In genomic region chr11:71086687-71087258, GRCh38 we compare ENCODE assay signal across 1 cellular context.
TF ChIP-seq lines count a peak whose summit lies in the region.

No MANE protein-coding gene starts in this region.

TF ChIP-seq in HepG2, 621 proteins besides CTCF, POLR2A, EP300 and RAD21 (continued from another document):
- TF ChIP-seq ZNF547 (CRISPR knock-in tag; IDR thresholded peaks at IDR 0.05): no peak
- TF ChIP-seq STAG1 (CRISPR knock-in tag; IDR thresholded peaks at IDR 0.05): peak; percentile 81
- no peak for TF ChIP-seq ZFP90 (CRISPR knock-in tag; IDR thresholded peaks at IDR 0.05; ENCODE audit: borderline replicate concordance)
- TF ChIP-seq SOX5 (CRISPR knock-in tag; IDR thresholded peaks at IDR 0.05; ENCODE audit: borderline replicate concordance): no peak
- peak; percentile 22 for TF ChIP-seq YY1 (IDR thresholded peaks at IDR 0.05; ENCODE audit: insufficient read depth, insufficient replicate concordance, low read depth, low read length)
- TF ChIP-seq ZBTB1 (CRISPR knock-in tag; IDR thresholded peaks at IDR 0.05; ENCODE audit: borderline replicate concordance): no peak
- no peak for TF ChIP-seq RXRA (CRISPR knock-in tag; IDR thresholded peaks at IDR 0.05)
- TF ChIP-seq ZNF878 (CRISPR knock-in tag; IDR thresholded peaks at IDR 0.05): no peak
- TF ChIP-seq SIX1 (CRISPR knock-in tag; IDR thresholded peaks at IDR 0.05; ENCODE audit: borderline replicate concordance): no peak
- no peak for TF ChIP-seq UBTF (CRISPR knock-in tag; IDR thresholded peaks at IDR 0.05)
- 0 out of 2 replicates have a peak, but pooled peaks have one; percentile 20 for TF ChIP-seq NFYB (CRISPR knock-in tag; IDR thresholded peaks at IDR 0.05)
- no peak for TF ChIP-seq ZC3H13 (CRISPR knock-in tag; IDR thresholded peaks at IDR 0.05)
- 0 out of 2 replicates have a peak, but pooled peaks have one; percentile 25 for TF ChIP-seq SALL1 (CRISPR knock-in tag; IDR thresholded peaks at IDR 0.05)
- no peak for TF ChIP-seq SRSF1 (optimal IDR thresholded peaks at IDR 0.05; ENCODE audit: low read depth, low read length)
- TF ChIP-seq PITX1 (CRISPR knock-in tag; IDR thresholded peaks at IDR 0.05): no peak
- TF ChIP-seq ZNF775 (CRISPR knock-in tag; IDR thresholded peaks at IDR 0.05; ENCODE audit: borderline replicate concordance): no peak
- TF ChIP-seq, protein P1, sequence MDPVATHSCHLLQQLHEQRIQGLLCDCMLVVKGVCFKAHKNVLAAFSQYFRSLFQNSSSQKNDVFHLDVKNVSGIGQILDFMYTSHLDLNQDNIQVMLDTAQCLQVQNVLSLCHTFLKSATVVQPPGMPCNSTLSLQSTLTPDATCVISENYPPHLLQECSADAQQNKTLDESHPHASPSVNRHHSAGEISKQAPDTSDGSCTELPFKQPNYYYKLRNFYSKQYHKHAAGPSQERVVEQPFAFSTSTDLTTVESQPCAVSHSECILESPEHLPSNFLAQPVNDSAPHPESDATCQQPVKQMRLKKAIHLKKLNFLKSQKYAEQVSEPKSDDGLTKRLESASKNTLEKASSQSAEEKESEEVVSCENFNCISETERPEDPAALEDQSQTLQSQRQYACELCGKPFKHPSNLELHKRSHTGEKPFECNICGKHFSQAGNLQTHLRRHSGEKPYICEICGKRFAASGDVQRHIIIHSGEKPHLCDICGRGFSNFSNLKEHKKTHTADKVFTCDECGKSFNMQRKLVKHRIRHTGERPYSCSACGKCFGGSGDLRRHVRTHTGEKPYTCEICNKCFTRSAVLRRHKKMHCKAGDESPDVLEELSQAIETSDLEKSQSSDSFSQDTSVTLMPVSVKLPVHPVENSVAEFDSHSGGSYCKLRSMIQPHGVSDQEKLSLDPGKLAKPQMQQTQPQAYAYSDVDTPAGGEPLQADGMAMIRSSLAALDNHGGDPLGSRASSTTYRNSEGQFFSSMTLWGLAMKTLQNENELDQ (CRISPR knock-in tag; IDR thresholded peaks at IDR 0.05; ENCODE audit: borderline replicate concordance): no peak
- no peak for TF ChIP-seq ZIK1 (CRISPR knock-in tag; IDR thresholded peaks at IDR 0.05; ENCODE audit: borderline replicate concordance, low read depth)
- TF ChIP-seq ZNF609 (CRISPR knock-in tag; IDR thresholded peaks at IDR 0.05; ENCODE audit: borderline replicate concordance): no peak
- TF ChIP-seq CERS6 (CRISPR knock-in tag; IDR thresholded peaks at IDR 0.05): no peak
- no peak for TF ChIP-seq IRF1 (CRISPR knock-in tag; IDR thresholded peaks at IDR 0.05; ENCODE audit: low read depth)
- no peak for TF ChIP-seq ZNF318 (CRISPR knock-in tag; IDR thresholded peaks at IDR 0.05)
- no peak for TF ChIP-seq TBP (CRISPR knock-in tag; IDR thresholded peaks at IDR 0.05)
- TF ChIP-seq ZBTB8A (CRISPR knock-in tag; IDR thresholded peaks at IDR 0.05; ENCODE audit: borderline replicate concordance, low read depth): no peak
- TF ChIP-seq NR2C2 (CRISPR knock-in tag; IDR thresholded peaks at IDR 0.05; ENCODE audit: borderline replicate concordance): no peak
- TF ChIP-seq TCF12 (IDR thresholded peaks at IDR 0.05): no peak
- no peak for TF ChIP-seq TCF12 (CRISPR knock-in tag; IDR thresholded peaks at IDR 0.05)
- TF ChIP-seq ARNT2 (CRISPR knock-in tag; IDR thresholded peaks at IDR 0.05; ENCODE audit: low read depth): no peak
- TF ChIP-seq CENPX (CRISPR knock-in tag; IDR thresholded peaks at IDR 0.05): no peak
- no peak for TF ChIP-seq MEIS1 (CRISPR knock-in tag; IDR thresholded peaks at IDR 0.05; ENCODE audit: borderline replicate concordance)
- TF ChIP-seq, protein P2, sequence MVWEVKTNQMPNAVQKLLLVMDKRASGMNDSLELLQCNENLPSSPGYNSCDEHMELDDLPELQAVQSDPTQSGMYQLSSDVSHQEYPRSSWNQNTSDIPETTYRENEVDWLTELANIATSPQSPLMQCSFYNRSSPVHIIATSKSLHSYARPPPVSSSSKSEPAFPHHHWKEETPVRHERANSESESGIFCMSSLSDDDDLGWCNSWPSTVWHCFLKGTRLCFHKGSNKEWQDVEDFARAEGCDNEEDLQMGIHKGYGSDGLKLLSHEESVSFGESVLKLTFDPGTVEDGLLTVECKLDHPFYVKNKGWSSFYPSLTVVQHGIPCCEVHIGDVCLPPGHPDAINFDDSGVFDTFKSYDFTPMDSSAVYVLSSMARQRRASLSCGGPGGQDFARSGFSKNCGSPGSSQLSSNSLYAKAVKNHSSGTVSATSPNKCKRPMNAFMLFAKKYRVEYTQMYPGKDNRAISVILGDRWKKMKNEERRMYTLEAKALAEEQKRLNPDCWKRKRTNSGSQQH (CRISPR knock-in tag; IDR thresholded peaks at IDR 0.05; ENCODE audit: low read depth): no peak
- no peak for TF ChIP-seq SMAD9 (CRISPR knock-in tag; IDR thresholded peaks at IDR 0.05)
- TF ChIP-seq MATR3 (CRISPR knock-in tag; IDR thresholded peaks at IDR 0.05): no peak
- no peak for TF ChIP-seq PCBP2 (optimal IDR thresholded peaks at IDR 0.05; ENCODE audit: low read depth, low read length, poor library complexity, severe bottlenecking)
- no peak for TF ChIP-seq ZNF275 (CRISPR knock-in tag; IDR thresholded peaks at IDR 0.05; ENCODE audit: borderline replicate concordance)
- TF ChIP-seq HNRNPLL (IDR thresholded peaks at IDR 0.05; ENCODE audit: low read depth, low read length, poor library complexity, severe bottlenecking): no peak
- TF ChIP-seq ZNF335 (CRISPR knock-in tag; IDR thresholded peaks at IDR 0.05): no peak
- TF ChIP-seq ZNF207 (IDR thresholded peaks at IDR 0.05; ENCODE audit: borderline replicate concordance): no peak
- no peak for TF ChIP-seq TBX2 (CRISPR knock-in tag; IDR thresholded peaks at IDR 0.05; ENCODE audit: borderline replicate concordance)
- TF ChIP-seq SRSF4 (IDR thresholded peaks at IDR 0.05; ENCODE audit: low read depth, low read length, poor library complexity, severe bottlenecking): no peak
